22 cellular contexts compared by ENCODE assay signal in genomic region chr2:231918501-231919330, GRCh38. TPM values are rescaled to one million over a fixed set of nuclear protein-coding genes. Genes with fewer than 3 reads are reported as not detected.
"Had no signal": no experiment of that assay in that cellular context is flagged by ENCODE, and none has a peak within 500 bp of the region (broad histone marks: within the 10 kb centered on the region; RNA-seq: fewer than 3 reads in every experiment).

No MANE protein-coding gene starts in this region.

- H3K4me1 Mint-ChIP-seq: activated B cell treated with CpG ODN at 0.5 μM for 24 hours; activated naive CD8-positive, alpha-beta T cell treated with anti-CD3 and anti-CD28 coated beads, Interleukin-2, amount 50 U/mL, for 24 hours; mesothelial cell of epicardium; naive thymus-derived CD8-positive, alpha-beta T cell had no signal

- H3K9me3 Mint-ChIP-seq: activated B cell treated with CpG ODN at 0.5 μM for 24 hours; activated CD4-positive, alpha-beta memory T cell treated with anti-CD3 and anti-CD28 coated beads for 36 hours; activated naive CD8-positive, alpha-beta T cell treated with anti-CD3 and anti-CD28 coated beads, Interleukin-2, amount 50 U/mL, for 24 hours; activated T-helper 1 cell treated with anti-CD3 and anti-CD28 coated beads, Interleukin-12 subunit alpha, Interleukin-12 subunit beta, Interleukin-2, Interleukin-4 antibody, amounts not matched to agents 30 ng/mL and 10 ng/mL and 1 ng/mL, durations not matched to agents 14 hours and 24 hours and 36 hours; brain; mesothelial cell of epicardium; naive thymus-derived CD8-positive, alpha-beta T cell; stimulated activated naive CD8-positive, alpha-beta T cell treated with anti-CD3 and anti-CD28 coated beads, Interleukin-15, Interleukin-2, amounts not matched to agents 100 ng/mL and 50 ng/mL, for 24 hours had no signal

- H3K4me3 Mint-ChIP-seq: activated B cell treated with CpG ODN at 0.5 μM for 24 hours; activated CD4-positive, alpha-beta memory T cell treated with anti-CD3 and anti-CD28 coated beads for 36 hours; activated naive CD8-positive, alpha-beta T cell treated with anti-CD3 and anti-CD28 coated beads, Interleukin-2, amount 50 U/mL, for 24 hours; activated T-helper 1 cell treated with anti-CD3 and anti-CD28 coated beads, Interleukin-12 subunit alpha, Interleukin-12 subunit beta, Interleukin-2, Interleukin-4 antibody, amounts not matched to agents 30 ng/mL and 10 ng/mL and 1 ng/mL, durations not matched to agents 14 hours and 24 hours and 36 hours; brain; mesothelial cell of epicardium; naive thymus-derived CD8-positive, alpha-beta T cell; stimulated activated naive CD8-positive, alpha-beta T cell treated with anti-CD3 and anti-CD28 coated beads, Interleukin-15, Interleukin-2, amounts not matched to agents 100 ng/mL and 50 ng/mL, for 24 hours had no signal

- ATAC-seq: naive thymus-derived CD8-positive, alpha-beta T cell; psoas muscle had no signal

- H3K36me3 ChIP-seq: ovary, thyroid gland had no signal

- H3K27ac ChIP-seq: ovary, psoas muscle, thyroid gland had no signal

- H3K4me3 ChIP-seq: ovary, psoas muscle, thyroid gland had no signal

- H3K27ac Mint-ChIP-seq: activated B cell treated with CpG ODN at 0.5 μM for 24 hours; activated CD4-positive, alpha-beta memory T cell treated with anti-CD3 and anti-CD28 coated beads for 36 hours; activated naive CD8-positive, alpha-beta T cell treated with anti-CD3 and anti-CD28 coated beads, Interleukin-2, amount 50 U/mL, for 24 hours; activated T-helper 1 cell treated with anti-CD3 and anti-CD28 coated beads, Interleukin-12 subunit alpha, Interleukin-12 subunit beta, Interleukin-2, Interleukin-4 antibody, amounts not matched to agents 30 ng/mL and 10 ng/mL and 1 ng/mL, durations not matched to agents 14 hours and 24 hours and 36 hours; brain; mesothelial cell of epicardium; stimulated activated naive CD8-positive, alpha-beta T cell treated with anti-CD3 and anti-CD28 coated beads, Interleukin-15, Interleukin-2, amounts not matched to agents 100 ng/mL and 50 ng/mL, for 24 hours had no signal

- H3K4me1 ChIP-seq: psoas muscle had no signal

- FAIRE-seq: frontal cortex had no signal

- H3K36me3 Mint-ChIP-seq: activated CD4-positive, alpha-beta memory T cell treated with anti-CD3 and anti-CD28 coated beads for 36 hours; brain; mesothelial cell of epicardium; naive thymus-derived CD8-positive, alpha-beta T cell had no signal

- DNase-seq: activated B cell treated with CpG ODN at 0.5 μM for 24 hours; activated CD4-positive, alpha-beta memory T cell treated with anti-CD3 and anti-CD28 coated beads for 36 hours; activated CD4-positive, alpha-beta T cell treated with anti-CD3 and anti-CD28 coated beads for 48 hours; activated gamma-delta T cell; activated naive CD4-positive, alpha-beta T cell treated with anti-CD3 and anti-CD28 coated beads, Interleukin-2, amount 50 U/mL, for 16 hours; activated naive CD8-positive, alpha-beta T cell treated with anti-CD3 and anti-CD28 coated beads, Interleukin-2, amount 50 U/mL, for 24 hours; caudate nucleus; dermis blood vessel endothelial cell; effector CD8-positive, alpha-beta T cell; hypothalamus; naive thymus-derived CD8-positive, alpha-beta T cell; psoas muscle; stimulated activated CD4-positive, alpha-beta T cell treated with anti-CD3 and anti-CD28 coated beads, Interleukin-12 subunit alpha, Interleukin-12 subunit beta, amount 100 ng/mL, for 4 hours; T-helper 9 cell; thyroid gland had no signal

- H3K9me3 ChIP-seq: ovary, psoas muscle, thyroid gland had no signal

- H3K27me3 ChIP-seq: ovary, thyroid gland had no signal

RNA-seq across cellular contexts. Expression of gene NPPC, which starts 7.5 kb away (rescaled TPM):
- total RNA-seq: activated B cell treated with CpG ODN at 0.5 μM for 24 hours; naive thymus-derived CD8-positive, alpha-beta T cell; T-helper 1 cell treated with Interleukin-12 subunit alpha and Interleukin-12 subunit beta and Interleukin-4 antibody, amounts not matched to agents 30 ng/mL and 1 ng/mL, for 36 hours; thyroid gland had no signal
